8 cellular contexts compared by ENCODE assay signal in genomic region chr1:11262171-11263049, GRCh38.
DNase-seq lines count a peak whose midpoint lies in the region; ATAC-seq and FAIRE-seq lines count a peak whose summit lies in the region.

TSS of gene MTOR (minus strand) at chr1:11262551. CDS start at chr1:11259409, 3,142 bp downstream.

- ATAC-seq in GM19035 (IDR thresholded peaks at IDR 0.05; ENCODE audit: unreplicated experiment) (peak; percentile 97), HG03354 (IDR thresholded peaks at IDR 0.05; ENCODE audit: poor library complexity, severe bottlenecking, unreplicated experiment) (peak; percentile 99)
- peak; percentile 99 for ATAC-seq in activated CD4-positive, CD25-positive, alpha-beta regulatory T cell treated with anti-CD3 and anti-CD28 coated beads, Interleukin-2, amount 50 U/mL, for 24 hours

- peak; percentile 98 for FAIRE-seq in islet of Langerhans (lab: Jason Lieb, UNC)

- DNase-seq in AML-193 (lab: John Stamatoyannopoulos, UW) = peak; percentile 99
- peak; percentile 100 for DNase-seq in NCI-H446 treated with DMSO at 0.1 percent for 48 hours (lab: John Stamatoyannopoulos, UW)
- DNase-seq in cerebellar cortex (ENCODE audit: low spot score) = peak; percentile 100
- peak; percentile 88 for DNase-seq in stimulated activated CD4-positive, alpha-beta T cell treated with anti-CD3 and anti-CD28 coated beads, Interleukin-12 subunit alpha, Interleukin-12 subunit beta, amount 100 ng/mL, for 4 hours

Comparison
In these comparisons a context has a peak if more than half of its experiments do, and no peak if none do; other contexts are left out.
1. Peak in every context shown above with its lines: DNase-seq and ATAC-seq.